ENCODE assay signal across 18 cellular contexts in the genomic region with DNA sequence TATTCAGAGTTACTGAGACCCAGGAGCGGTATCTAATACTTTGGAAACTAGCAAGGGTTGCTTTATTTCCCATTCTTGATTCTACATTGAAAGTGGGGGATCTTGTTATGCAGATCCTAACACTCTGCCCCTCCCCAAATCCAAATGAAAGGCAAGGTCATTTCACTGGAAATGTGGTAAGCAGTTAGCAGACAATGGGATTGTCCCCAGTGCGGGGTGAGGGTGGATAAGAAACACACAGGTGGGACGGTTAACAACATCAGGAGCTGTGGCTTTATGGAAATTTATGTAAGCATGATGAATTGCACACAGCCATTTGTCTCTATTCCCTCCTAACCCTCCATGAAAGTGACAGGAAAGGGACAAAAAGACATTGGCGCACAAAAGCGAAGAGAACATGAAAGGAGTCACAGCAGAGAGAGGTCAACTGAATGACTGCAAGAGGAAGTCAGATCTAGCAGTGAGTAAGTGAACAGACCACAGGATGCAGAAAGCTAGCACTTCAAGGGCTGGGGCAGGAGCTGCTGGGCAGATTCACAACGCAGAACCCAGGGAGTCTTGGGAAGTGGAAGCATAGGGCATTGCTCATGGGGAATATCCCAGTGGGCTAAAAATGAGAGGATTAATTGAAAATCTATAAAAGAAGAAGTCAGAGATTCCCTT.
DNase-seq lines count a peak whose midpoint lies in the region; ATAC-seq, FAIRE-seq and TF ChIP-seq lines count a peak whose summit lies in the region.
"Had no signal": no experiment of that assay in that cellular context is flagged by ENCODE, and none has a peak within 500 bp of the region (broad histone marks: within the 10 kb centered on the region; RNA-seq: fewer than 3 reads in every experiment).

No MANE protein-coding gene starts in this region.

- 93% methylated on average over 6 of the region's 6 CpGs; no CpG with 5 or more reads in 1 of the 2 experiments for WGBS in H1 (ENCODE audit: extremely low coverage in 1 of 2, insufficient coverage in 1 of 2, insufficient read length in 1 of 2, insufficient replicate concordance in 2 of 2, low coverage in 1 of 2, low lambda C conversion rate in 2 of 2, missing lambda C conversion rate in 1 of 2), 2 experiments
- WGBS in prostate gland = 74% methylated on average over 6 of the region's 6 CpGs

- no peak overlapping the region for H4K8ac ChIP-seq in H1 (ENCODE audit: extremely low read depth, insufficient read depth, low read length)

- H2BK12ac ChIP-seq in H1 (ENCODE audit: low read depth, low read length) = no peak overlapping the region

- TF ChIP-seq CTCF in H1 (IDR thresholded peaks at IDR 0.05; ENCODE audit: control extremely low read depth in 1 of 3, insufficient read depth in 1 of 3, low read depth in 1 of 3, low read length in 3 of 3) (no peak), prostate gland (IDR thresholded peaks at IDR 0.05) (no peak)

- H3K9ac ChIP-seq in H1 (replicated peaks in 1 of 4; ENCODE audit: extremely low read depth in 1 of 4, low read depth in 3 of 4, low read length in 3 of 4) = no peak overlapping the region

- no peak overlapping the region for H2BK20ac ChIP-seq in H1 (ENCODE audit: low read length)

- H3K4me3 ChIP-seq in SJCRH30 (no peak overlapping the region), H1 (ENCODE audit: extremely low read depth in 1 of 4, insufficient read depth in 2 of 4, low read depth in 3 of 4, low read length in 4 of 4) (no peak overlapping the region), prostate gland (no peak overlapping the region)
- H3K4me3 ChIP-seq: MG63 had no signal

- no peak overlapping the region for H3K14ac ChIP-seq in H1 (ENCODE audit: insufficient read length)

- no peak overlapping the region for H2BK5ac ChIP-seq in H1 (ENCODE audit: low read depth, low read length)

- H2BK120ac ChIP-seq in H1 (replicated peaks; ENCODE audit: low read depth, low read length) = no peak overlapping the region

- no peaks in the 10 kb centered on the region for H3K36me3 ChIP-seq in SJCRH30
- H3K36me3 ChIP-seq in H1 (ENCODE audit: control insufficient read depth in 2 of 4, insufficient read depth in 4 of 4, low read length in 3 of 4) = no peaks in the 10 kb centered on the region
- H3K36me3 ChIP-seq in prostate gland = no peaks in the 10 kb centered on the region
- H3K36me3 ChIP-seq: MG63 had no signal

- CTCF ChIA-PET in H1 (lab: Charles Lee; ENCODE audit: partially characterized antibody) = interaction anchor here (0.8 kb wide), 1 partner anchor 32 kb away, joined by 3 read pairs; no protein-coding TSS in a partner anchor

- no peak overlapping the region; a peak in 1 of 4 replicates for H3K4me2 ChIP-seq in H1 (ENCODE audit: insufficient read depth in 1 of 2, low read depth in 2 of 2, low read length in 2 of 2)

- TF ChIP-seq EP300 in H1 (IDR thresholded peaks at IDR 0.05; ENCODE audit: borderline replicate concordance in 1 of 2, low read depth in 2 of 2, low read length in 2 of 2) = no peak

- H3K23ac ChIP-seq in H1 (ENCODE audit: insufficient read length) = no peak overlapping the region

- H3K79me1 ChIP-seq in H1 (ENCODE audit: low read depth, low read length) = no peaks in the 10 kb centered on the region

- no peaks in the 10 kb centered on the region for H3K23me2 ChIP-seq in H1 (ENCODE audit: low read depth, low read length)

- intact Hi-C loops in prostate gland (cut with DNase I) = no loop called here

- no peak overlapping the region for H2AK5ac ChIP-seq in H1 (ENCODE audit: low read depth, low read length)

- H3K18ac ChIP-seq in H1 (ENCODE audit: extremely low read depth, low read length) = no peak overlapping the region

- H4K5ac ChIP-seq in H1 (ENCODE audit: insufficient read length, low read depth, low read length) = no peak overlapping the region

- DNase-seq in HT1080 (ENCODE audit: low read depth) (peak; percentile 11), SJCRH30 (peak in 1 of 2 experiments; percentile 22), H1 (ENCODE audit: low read depth in 1 of 2, low spot score in 2 of 2) (no peak), prostate gland (ENCODE audit: low spot score) (no peak), SKM-1 (lab: John Stamatoyannopoulos, UW; ENCODE audit: unreplicated experiment) (no peak), NCI-H446 (lab: John Stamatoyannopoulos, UW) (no peak)
- DNase-seq in activated CD4-positive, CD25-positive, alpha-beta regulatory T cell treated with anti-CD3 and anti-CD28 coated beads, Interleukin-2, amount 50 U/mL, for 72 hours = no peak
- DNase-seq: activated CD4-positive, alpha-beta T cell treated with anti-CD3 and anti-CD28 coated beads, Interleukin-2, amount 50 U/mL, for 1 hour; activated T-cell treated with anti-CD3 and anti-CD28 coated beads, Interleukin-2, amount 50 U/mL, for 24 hours; COR-L47; EL; kidney; MG63; NCI-H187 treated with DMSO at 0.1 percent for 48 hours; NCI-H524; PC-3 had no signal

- no peak for TF ChIP-seq RAD21 in H1 (IDR thresholded peaks at IDR 0.05 in 1 of 2, conservative IDR thresholded peaks at IDR 0.05 in 1 of 2; ENCODE audit: low read depth in 2 of 2, low read length in 2 of 2)

- ATAC-seq in HG03139 (IDR thresholded peaks at IDR 0.05; ENCODE audit: unreplicated experiment) = no peak
- ATAC-seq: PC-3 had no signal

- H4K20me1 ChIP-seq in H1 (replicated peaks in 1 of 2; ENCODE audit: control insufficient read depth in 1 of 2, insufficient read depth in 2 of 2, low read length in 2 of 2) = no peaks in the 10 kb centered on the region

- H3K27ac ChIP-seq in SJCRH30 = peak overlapping the region; percentile 11; the same call in 1 of the 2 replicates
- no peak overlapping the region for H3K27ac ChIP-seq in H1 (ENCODE audit: low read depth, low read length)
- peak overlapping the region; percentile 6 to 15 for H3K27ac ChIP-seq in prostate gland

- peaks cover 14% of the 10 kb centered on the region for H3K4me1 ChIP-seq in SJCRH30
- H3K4me1 ChIP-seq in H1 (replicated peaks in 1 of 4; ENCODE audit: control insufficient read depth in 3 of 4, insufficient read depth in 4 of 4, low read length in 3 of 4) = no peaks in the 10 kb centered on the region; a peak in 1 of 7 replicates
- H3K4me1 ChIP-seq in prostate gland (replicated peaks) = no peaks in the 10 kb centered on the region

- no peak for FAIRE-seq in H1 (lab: Jason Lieb, UNC)
- FAIRE-seq: GM19239, kidney had no signal

- H2AFZ ChIP-seq in H1 (ENCODE audit: low read length) = 0 out of 2 replicates have a peak overlapping the region, but pooled peaks have one; percentile 9

- no peak overlapping the region for H3K56ac ChIP-seq in H1 (replicated peaks; ENCODE audit: insufficient read length, low read depth, low read length)

- H3K4ac ChIP-seq in H1 (replicated peaks; ENCODE audit: insufficient read length, low read depth, low read length) = no peak overlapping the region

- H3K9me3 ChIP-seq in SJCRH30 (replicated peaks) (peaks cover 10% of the 10 kb centered on the region; the same call in 1 of the 2 replicates), H1 (ENCODE audit: insufficient read depth in 2 of 2, low read depth in 1 of 2, low read length in 1 of 2) (peaks cover 7 to 9% of the 10 kb centered on the region in 2 experiments; a peak in 3 of 4 replicates), prostate gland (no peaks in the 10 kb centered on the region)

- H4K91ac ChIP-seq in H1 (replicated peaks; ENCODE audit: insufficient read length, low read length) = no peak overlapping the region

- H3K27me3 ChIP-seq in SJCRH30 (no peaks in the 10 kb centered on the region), H1 (replicated peaks in 1 of 4; ENCODE audit: control insufficient read depth in 3 of 4, extremely low read depth in 1 of 4, insufficient read depth in 3 of 4, low read length in 3 of 4) (no peaks in the 10 kb centered on the region), prostate gland (replicated peaks; ENCODE audit: insufficient read depth) (no peaks in the 10 kb centered on the region)
- H3K27me3 ChIP-seq: MG63 had no signal

- no peak overlapping the region for H2BK15ac ChIP-seq in H1 (ENCODE audit: low read length)

- TF ChIP-seq POLR2A in H1 (IDR thresholded peaks at IDR 0.05; ENCODE audit: control extremely low read depth in 1 of 2, low read depth in 2 of 2, low read length in 2 of 2) = no peak
- no peak for TF ChIP-seq POLR2A in prostate gland (IDR thresholded peaks at IDR 0.05)

- no peaks in the 10 kb centered on the region for H3K79me2 ChIP-seq in H1 (ENCODE audit: control insufficient read depth in 1 of 2, insufficient read depth in 2 of 2, low read length in 2 of 2)

- POLR2A ChIA-PET in H1 (lab: Charles Lee; ENCODE audit: partially characterized antibody) = no interaction called here

TF ChIP-seq in H1, 55 proteins besides CTCF, POLR2A, EP300 and RAD21:
- TF ChIP-seq TBP (IDR thresholded peaks at IDR 0.05; ENCODE audit: low read depth, low read length) = no peak
- no peak for TF ChIP-seq ZNF274 (IDR thresholded peaks at IDR 0.05; ENCODE audit: borderline replicate concordance, extremely low read depth, low read length)
- no peak for TF ChIP-seq JUN (IDR thresholded peaks at IDR 0.05; ENCODE audit: low read depth, low read length)
- TF ChIP-seq SRF (IDR thresholded peaks at IDR 0.05; ENCODE audit: low read depth, low read length) = no peak
- TF ChIP-seq SIRT6 (IDR thresholded peaks at IDR 0.05; ENCODE audit: low read length) = no peak
- TF ChIP-seq FOSL1 (IDR thresholded peaks at IDR 0.05; ENCODE audit: insufficient read depth, low read depth, low read length) = no peak
- no peak for TF ChIP-seq KDM1A (IDR thresholded peaks at IDR 0.05; ENCODE audit: borderline replicate concordance, low read length)
- TF ChIP-seq, protein P1, sequence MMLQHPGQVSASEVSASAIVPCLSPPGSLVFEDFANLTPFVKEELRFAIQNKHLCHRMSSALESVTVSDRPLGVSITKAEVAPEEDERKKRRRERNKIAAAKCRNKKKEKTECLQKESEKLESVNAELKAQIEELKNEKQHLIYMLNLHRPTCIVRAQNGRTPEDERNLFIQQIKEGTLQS (IDR thresholded peaks at IDR 0.05; ENCODE audit: insufficient read depth, low read depth, low read length) = no peak
- no peak for TF ChIP-seq GABPA (IDR thresholded peaks at IDR 0.05; ENCODE audit: borderline replicate concordance, insufficient read depth, low read length)
- no peak for TF ChIP-seq SP4 (IDR thresholded peaks at IDR 0.05; ENCODE audit: low read length)
- TF ChIP-seq KDM5A (IDR thresholded peaks at IDR 0.05; ENCODE audit: low read length) = no peak
